9 cellular contexts compared by ENCODE assay signal in the genomic region with DNA sequence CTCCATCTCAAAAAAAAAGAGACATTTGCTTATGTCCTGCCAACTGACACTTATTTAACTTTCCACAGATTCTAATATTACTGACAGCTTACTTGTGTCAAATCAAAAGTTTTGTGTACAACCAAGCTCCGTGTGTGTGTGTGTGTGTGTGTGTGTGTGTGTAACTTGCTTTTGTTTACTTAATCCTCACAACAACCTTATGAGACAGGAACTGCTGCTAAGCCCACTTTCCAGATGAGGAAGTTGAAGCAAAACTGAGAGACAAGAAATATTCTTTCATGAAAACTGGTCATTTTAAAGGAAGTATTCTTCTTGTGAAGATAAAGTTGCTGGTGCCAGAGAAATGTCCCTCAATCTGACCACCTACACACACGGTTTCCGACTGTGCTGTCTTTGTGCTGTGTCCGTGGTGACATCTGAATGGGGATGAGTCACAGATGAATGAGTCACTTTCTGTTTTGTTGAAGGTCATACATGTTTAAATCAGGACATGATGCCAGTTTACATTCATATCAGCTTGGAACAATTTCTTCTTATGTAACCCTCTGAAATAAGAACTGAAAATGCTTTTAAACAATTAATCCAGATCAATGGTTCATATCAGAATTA.
DNase-seq lines count a peak whose midpoint lies in the region; ATAC-seq and TF ChIP-seq lines count a peak whose summit lies in the region.
"Had no signal": no experiment of that assay in that cellular context is flagged by ENCODE, and none has a peak within 500 bp of the region (broad histone marks: within the 10 kb centered on the region; RNA-seq: fewer than 3 reads in every experiment).

No MANE protein-coding gene starts in this region.

- no peak for DNase-seq in activated naive CD4-positive, alpha-beta T cell treated with anti-CD3 and anti-CD28 coated beads, Interleukin-2, amount 50 U/mL, for 72 hours (ENCODE audit: low spot score in 2 of 2)
- no peak for DNase-seq in activated naive CD4-positive, alpha-beta T cell treated with Interleukin-2 at 50 U/mL for 16 hours
- DNase-seq in MM.1S (peak; percentile 39), choroid plexus epithelial cell (ENCODE audit: low read depth) (peak; percentile 3), stromal cell of bone marrow (ENCODE audit: low read depth) (peak; percentile 11), tibial artery (no peak)
- DNase-seq in naive thymus-derived CD8-positive, alpha-beta T cell, result no peak

- no peaks in the 10 kb centered on the region for H3K36me3 Mint-ChIP-seq in activated naive CD4-positive, alpha-beta T cell treated with anti-CD3 and anti-CD28 coated beads, Interleukin-2, amount 50 U/mL, for 72 hours
- H3K36me3 Mint-ChIP-seq in naive thymus-derived CD8-positive, alpha-beta T cell, result no peaks in the 10 kb centered on the region

- no peaks in the 10 kb centered on the region for H3K9me2 ChIP-seq in MM.1S (replicated peaks; ENCODE audit: insufficient read depth, low read length)

- peaks cover 0 to 7% of the 10 kb centered on the region in 2 donors for H3K9me3 Mint-ChIP-seq in activated naive CD4-positive, alpha-beta T cell treated with anti-CD3 and anti-CD28 coated beads, Interleukin-2, amount 50 U/mL, for 72 hours
- H3K9me3 Mint-ChIP-seq in naive thymus-derived CD8-positive, alpha-beta T cell, result peaks cover 0 to 10% (median 2%) of the 10 kb centered on the region in 9 donors

- 0 out of 2 replicates have a peak overlapping the region, but pooled peaks have one; percentile 25 for H2AFZ ChIP-seq in MM.1S (ENCODE audit: low read length)

- no peaks in the 10 kb centered on the region for H3F3A ChIP-seq in MM.1S (ENCODE audit: insufficient read depth, low read length)

- no peaks in the 10 kb centered on the region for H4K20me1 ChIP-seq in MM.1S (ENCODE audit: insufficient read depth, low read length)

- no peaks in the 10 kb centered on the region for H3K9me3 ChIP-seq in MM.1S (replicated peaks; ENCODE audit: insufficient read depth, low read length)
- no peaks in the 10 kb centered on the region for H3K9me3 ChIP-seq in tibial artery
- H3K9me3 ChIP-seq: thoracic aorta had no signal

- H3K4me1 ChIP-seq in MM.1S (ENCODE audit: low read length), result no peaks in the 10 kb centered on the region
- H3K4me1 ChIP-seq in tibial artery, result no peaks in the 10 kb centered on the region

- no peaks in the 10 kb centered on the region for H3K27me3 ChIP-seq in MM.1S (replicated peaks; ENCODE audit: insufficient read depth, low read length)
- no peaks in the 10 kb centered on the region for H3K27me3 ChIP-seq in tibial artery

- H3K4me3 ChIP-seq in MM.1S (ENCODE audit: low read length) (no peak overlapping the region), choroid plexus epithelial cell (ENCODE audit: low read depth, low read length) (no peak overlapping the region), tibial artery (no peak overlapping the region)
- H3K4me3 ChIP-seq: thoracic aorta had no signal

- H3K4me3 Mint-ChIP-seq in naive thymus-derived CD8-positive, alpha-beta T cell, result no peak overlapping the region

- H3K36me3 ChIP-seq in MM.1S (replicated peaks; ENCODE audit: insufficient read depth, low read length) (no peaks in the 10 kb centered on the region), tibial artery (no peaks in the 10 kb centered on the region)
- H3K36me3 ChIP-seq: thoracic aorta had no signal

- POLR2A ChIA-PET in naive thymus-derived CD8-positive, alpha-beta T cell (lab: Charles Lee), result no interaction called here

- no peak overlapping the region for H3K9ac ChIP-seq in MM.1S (ENCODE audit: low read length)

- no peak for TF ChIP-seq CTCF in MM.1S (IDR thresholded peaks at IDR 0.05; ENCODE audit: low read length)
- no peak for TF ChIP-seq CTCF in choroid plexus epithelial cell (conservative IDR thresholded peaks at IDR 0.05; ENCODE audit: low read depth, low read length)
- no peak for TF ChIP-seq CTCF in tibial artery (IDR thresholded peaks at IDR 0.05)

- no peaks in the 10 kb centered on the region for H3K79me2 ChIP-seq in MM.1S (ENCODE audit: low read length)

- H3K4me1 Mint-ChIP-seq in naive thymus-derived CD8-positive, alpha-beta T cell, result peaks cover 0 to 11% (median 0%) of the 10 kb centered on the region in 4 donors

- H3K27me3 Mint-ChIP-seq in naive thymus-derived CD8-positive, alpha-beta T cell, result peaks cover 0 to 14% (median 7%) of the 10 kb centered on the region in 5 donors

- peak; percentile 65 to 85 for ATAC-seq in activated naive CD4-positive, alpha-beta T cell treated with anti-CD3 and anti-CD28 coated beads, Interleukin-2, amount 50 U/mL, for 72 hours
- no peak for ATAC-seq in naive thymus-derived CD8-positive, alpha-beta T cell
- ATAC-seq in GM21529 (IDR thresholded peaks at IDR 0.05; ENCODE audit: unreplicated experiment), result no peak

- peak overlapping the region; percentile 20 for H3K4me2 ChIP-seq in MM.1S (ENCODE audit: low read depth, low read length)

- peak overlapping the region; percentile 34; the same call in 1 of the 2 replicates for H3K27ac ChIP-seq in MM.1S (ENCODE audit: low read length)
- H3K27ac ChIP-seq in tibial artery, result no peak overlapping the region
- H3K27ac ChIP-seq: thoracic aorta had no signal

- H3K27ac Mint-ChIP-seq in activated naive CD4-positive, alpha-beta T cell treated with anti-CD3 and anti-CD28 coated beads, Interleukin-2, amount 50 U/mL, for 72 hours, result peak overlapping the region in 1 of 2 donors; percentile 29
- H3K27ac Mint-ChIP-seq in naive thymus-derived CD8-positive, alpha-beta T cell, result peak overlapping the region in 2 of 10 donors; percentile 28 to 36

- intact Hi-C loops in tibial artery (cut with DNase I; ENCODE audit: low total_unique reads), result no loop called here

Comparison
In these comparisons a context has a peak if more than half of its experiments do, and no peak if none do; other contexts are left out.
1. ATAC-seq: peak in activated naive CD4-positive, alpha-beta T cell treated with anti-CD3 and anti-CD28 coated beads, Interleukin-2, amount 50 U/mL, for 72 hours (2 of 2); none in naive thymus-derived CD8-positive, alpha-beta T cell (0 of 2) and GM21529 (single experiment).
2. DNase-seq: peak in MM.1S (single experiment), choroid plexus epithelial cell (single experiment) and stromal cell of bone marrow (single experiment); none in activated naive CD4-positive, alpha-beta T cell treated with anti-CD3 and anti-CD28 coated beads, Interleukin-2, amount 50 U/mL, for 72 hours (0 of 2), activated naive CD4-positive, alpha-beta T cell treated with Interleukin-2 at 50 U/mL for 16 hours (single experiment), naive thymus-derived CD8-positive, alpha-beta T cell (0 of 10) and tibial artery (0 of 2).